Comparison of ENCODE assay signal across 25 cellular contexts in genomic region chr1:94317790-94318188, GRCh38.
"Had no signal": no experiment of that assay in that cellular context is flagged by ENCODE, and none has a peak within 500 bp of the region (broad histone marks: within the 10 kb centered on the region; RNA-seq: fewer than 3 reads in every experiment).

No MANE protein-coding gene starts in this region.

- H3K27ac ChIP-seq: breast epithelium, neutrophil, parathyroid adenoma, psoas muscle, tibial nerve had no signal

- H3K27me3 Mint-ChIP-seq: activated CD4-positive, alpha-beta T cell treated with anti-CD3 and anti-CD28 coated beads, Interleukin-2, amount 10 ng/mL, durations not matched to agents 24 days and 14 days had no signal

- ATAC-seq: activated naive CD8-positive, alpha-beta T cell treated with anti-CD3 and anti-CD28 coated beads, Interleukin-2, amount 50 U/mL, for 24 hours; heart left ventricle; psoas muscle had no signal

- H3K9me3 ChIP-seq: breast epithelium, heart left ventricle, neutrophil, psoas muscle, spleen, tibial nerve had no signal

- H3K4me1 ChIP-seq: breast epithelium, parathyroid adenoma, psoas muscle had no signal

- H3K4me1 Mint-ChIP-seq: activated CD4-positive, alpha-beta memory T cell treated with anti-CD3 and anti-CD28 coated beads, Interleukin-2, amount 10 ng/mL, durations not matched to agents 7 days and 5 days; activated CD4-positive, alpha-beta T cell treated with anti-CD3 and anti-CD28 coated beads, Interleukin-2, amount 10 ng/mL, durations not matched to agents 24 days and 14 days; activated naive CD4-positive, alpha-beta T cell treated with anti-CD3 and anti-CD28 coated beads, Interleukin-2, amount 50 U/mL, for 24 hours; activated naive CD8-positive, alpha-beta T cell treated with anti-CD3 and anti-CD28 coated beads, Interleukin-2, amount 50 U/mL, for 24 hours had no signal

- DNase-seq: activated CD4-positive, alpha-beta memory T cell treated with anti-CD3 and anti-CD28 coated beads, Interleukin-2, amount 10 ng/mL, durations not matched to agents 7 days and 5 days; activated CD4-positive, alpha-beta T cell treated with anti-CD3 and anti-CD28 coated beads, Interleukin-2, amount 10 ng/mL, durations not matched to agents 24 days and 14 days; activated CD4-positive, CD25-positive, alpha-beta regulatory T cell treated with anti-CD3 and anti-CD28 coated beads, Interleukin-2, amount 50 U/mL, for 72 hours; activated naive CD8-positive, alpha-beta T cell treated with anti-CD3 and anti-CD28 coated beads, Interleukin-2, amount 50 U/mL, for 24 hours; activated T-cell treated with anti-CD3 and anti-CD28 coated beads, Interleukin-2, amount 50 U/mL, for 48 hours; central memory CD4-positive, alpha-beta T cell; endodermal cell; erythroblast; heart left ventricle; nephron progenitor cell; psoas muscle; spleen; stimulated activated CD4-positive, alpha-beta T cell treated with anti-CD3 and anti-CD28 coated beads, Interleukin-2, amount 100 ng/mL, for 48 hours; stimulated activated naive CD4-positive, alpha-beta T cell treated with Interleukin-2 at 50 U/mL for 16 hours; SW 1271; T-helper 9 cell had no signal

- H3K27ac Mint-ChIP-seq: activated CD4-positive, alpha-beta memory T cell treated with anti-CD3 and anti-CD28 coated beads, Interleukin-2, amount 10 ng/mL, durations not matched to agents 7 days and 5 days; activated CD4-positive, alpha-beta T cell treated with anti-CD3 and anti-CD28 coated beads, Interleukin-2, amount 10 ng/mL, durations not matched to agents 24 days and 14 days; activated naive CD4-positive, alpha-beta T cell treated with anti-CD3 and anti-CD28 coated beads, Interleukin-2, amount 50 U/mL, for 24 hours; activated naive CD8-positive, alpha-beta T cell treated with anti-CD3 and anti-CD28 coated beads, Interleukin-2, amount 50 U/mL, for 24 hours; activated T-helper 2 cell treated with anti-CD3 and anti-CD28 coated beads, Interferon-gamma antibody, Interleukin-2, Interleukin-4, amounts not matched to agents 10 μg/mL and 5 μg/mL and 100 μg/mL, durations not matched to agents 14 hours and 24 hours and 36 hours; dendritic cell treated with granulocyte-macrophage colony-stimulating factor and Interleukin-4, amounts not matched to agents 40 ng/mL and 50 ng/mL, for 4 days; endodermal cell; nephron progenitor cell; T-helper 1 cell treated with Interleukin-12 subunit alpha and Interleukin-12 subunit beta and Interleukin-4 antibody, amounts not matched to agents 30 μg/mL and 1 μg/mL, for 36 hours had no signal

- H3K4me3 Mint-ChIP-seq: activated CD4-positive, alpha-beta memory T cell treated with anti-CD3 and anti-CD28 coated beads, Interleukin-2, amount 10 ng/mL, durations not matched to agents 7 days and 5 days; activated CD4-positive, alpha-beta T cell treated with anti-CD3 and anti-CD28 coated beads, Interleukin-2, amount 10 ng/mL, durations not matched to agents 24 days and 14 days; activated naive CD4-positive, alpha-beta T cell treated with anti-CD3 and anti-CD28 coated beads, Interleukin-2, amount 50 U/mL, for 24 hours; activated naive CD8-positive, alpha-beta T cell treated with anti-CD3 and anti-CD28 coated beads, Interleukin-2, amount 50 U/mL, for 24 hours; dendritic cell treated with granulocyte-macrophage colony-stimulating factor and Interleukin-4, amounts not matched to agents 40 ng/mL and 50 ng/mL, for 4 days; endodermal cell; nephron progenitor cell; T-helper 1 cell treated with Interleukin-12 subunit alpha and Interleukin-12 subunit beta and Interleukin-4 antibody, amounts not matched to agents 30 μg/mL and 1 μg/mL, for 36 hours had no signal

- H3K36me3 ChIP-seq: breast epithelium, heart left ventricle, neutrophil, spleen, tibial nerve had no signal

- H3K27me3 ChIP-seq: breast epithelium, neutrophil, spleen, tibial nerve had no signal

- H3K9me3 Mint-ChIP-seq: activated CD4-positive, alpha-beta memory T cell treated with anti-CD3 and anti-CD28 coated beads, Interleukin-2, amount 10 ng/mL, durations not matched to agents 7 days and 5 days; activated CD4-positive, alpha-beta T cell treated with anti-CD3 and anti-CD28 coated beads, Interleukin-2, amount 10 ng/mL, durations not matched to agents 24 days and 14 days; activated naive CD4-positive, alpha-beta T cell treated with anti-CD3 and anti-CD28 coated beads, Interleukin-2, amount 50 U/mL, for 24 hours; activated naive CD8-positive, alpha-beta T cell treated with anti-CD3 and anti-CD28 coated beads, Interleukin-2, amount 50 U/mL, for 24 hours; activated T-helper 2 cell treated with anti-CD3 and anti-CD28 coated beads, Interferon-gamma antibody, Interleukin-2, Interleukin-4, amounts not matched to agents 10 μg/mL and 5 μg/mL and 100 μg/mL, durations not matched to agents 14 hours and 24 hours and 36 hours; dendritic cell treated with granulocyte-macrophage colony-stimulating factor and Interleukin-4, amounts not matched to agents 40 ng/mL and 50 ng/mL, for 4 days; endodermal cell; nephron progenitor cell; T-helper 1 cell treated with Interleukin-12 subunit alpha and Interleukin-12 subunit beta and Interleukin-4 antibody, amounts not matched to agents 30 μg/mL and 1 μg/mL, for 36 hours had no signal

- H3K9ac ChIP-seq: parathyroid adenoma had no signal

- H3K79me2 ChIP-seq: parathyroid adenoma had no signal

- H3K36me3 Mint-ChIP-seq: activated naive CD4-positive, alpha-beta T cell treated with anti-CD3 and anti-CD28 coated beads, Interleukin-2, amount 50 U/mL, for 24 hours had no signal

- H2AFZ ChIP-seq: parathyroid adenoma had no signal

- H3K4me3 ChIP-seq: breast epithelium, heart left ventricle, lung, psoas muscle, spleen, tibial nerve had no signal
